In genomic region chr6:134904731-134905130, GRCh38 we compare ENCODE assay signal across 2 cellular contexts. TPM values are rescaled to one million over a fixed set of nuclear protein-coding genes. Genes with fewer than 3 reads are reported as not detected.
"Had no signal": no experiment of that assay in that cellular context is flagged by ENCODE, and none has a peak within 500 bp of the region (broad histone marks: within the 10 kb centered on the region; RNA-seq: fewer than 3 reads in every experiment).

No MANE protein-coding gene starts in this region.

RNA-seq across cellular contexts. Expression of gene ALDH8A1, which starts 45.2 kb away (rescaled TPM):
- total RNA-seq: HT-29 had no signal
- polyA plus RNA-seq: IgD-negative memory B cell had no signal
